1 cellular context compared by ENCODE assay signal in the genomic region with DNA sequence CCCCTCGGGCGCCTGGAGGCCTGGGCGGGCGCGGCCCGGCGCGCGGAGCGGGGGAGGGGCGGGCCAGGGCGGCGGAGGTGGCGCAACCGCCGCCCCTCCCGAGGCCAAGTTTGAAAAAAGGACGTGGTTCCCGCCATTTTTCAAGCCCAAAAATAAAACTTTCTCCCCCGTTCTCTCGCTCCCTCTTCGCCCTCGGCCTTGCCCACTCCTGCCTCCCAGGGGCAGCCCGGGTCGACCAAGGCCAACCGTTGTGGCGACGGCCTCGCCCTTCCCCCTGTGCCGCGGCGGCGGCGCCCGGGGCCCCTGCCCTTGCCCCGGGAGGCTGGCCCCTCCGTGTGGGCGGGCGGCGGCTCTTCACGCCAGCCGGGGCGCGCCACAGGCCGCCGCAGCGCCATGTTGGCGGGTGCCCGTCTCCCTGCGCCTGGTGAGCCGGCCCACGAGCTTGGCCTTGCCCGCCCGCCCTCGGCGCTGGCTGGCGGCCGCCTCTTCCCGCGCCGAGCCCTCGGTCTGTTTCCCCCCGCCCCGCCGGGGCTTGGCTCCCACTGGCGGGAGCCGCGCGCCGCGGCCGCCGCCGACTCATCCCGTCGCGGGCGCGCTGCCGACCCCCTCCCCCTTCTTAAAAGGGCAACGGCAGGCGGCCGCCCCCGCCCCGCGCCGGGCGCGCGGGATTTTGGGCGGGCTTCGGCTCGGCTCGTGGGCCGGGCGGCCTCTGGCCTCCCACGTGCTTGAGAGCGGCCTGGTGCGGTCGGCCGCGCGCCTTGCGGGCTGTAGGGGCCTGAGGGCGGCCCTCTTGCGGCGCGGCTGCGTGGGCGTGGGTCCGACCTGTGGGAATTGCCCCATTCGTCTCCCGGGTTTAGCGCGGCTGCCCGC.
TF ChIP-seq lines count a peak whose summit lies in the region.

No MANE protein-coding gene starts in this region.

TF ChIP-seq in HepG2, 621 proteins besides CTCF, POLR2A, EP300 and RAD21 (continued from another document and continues in another):
- TF ChIP-seq, protein P1, sequence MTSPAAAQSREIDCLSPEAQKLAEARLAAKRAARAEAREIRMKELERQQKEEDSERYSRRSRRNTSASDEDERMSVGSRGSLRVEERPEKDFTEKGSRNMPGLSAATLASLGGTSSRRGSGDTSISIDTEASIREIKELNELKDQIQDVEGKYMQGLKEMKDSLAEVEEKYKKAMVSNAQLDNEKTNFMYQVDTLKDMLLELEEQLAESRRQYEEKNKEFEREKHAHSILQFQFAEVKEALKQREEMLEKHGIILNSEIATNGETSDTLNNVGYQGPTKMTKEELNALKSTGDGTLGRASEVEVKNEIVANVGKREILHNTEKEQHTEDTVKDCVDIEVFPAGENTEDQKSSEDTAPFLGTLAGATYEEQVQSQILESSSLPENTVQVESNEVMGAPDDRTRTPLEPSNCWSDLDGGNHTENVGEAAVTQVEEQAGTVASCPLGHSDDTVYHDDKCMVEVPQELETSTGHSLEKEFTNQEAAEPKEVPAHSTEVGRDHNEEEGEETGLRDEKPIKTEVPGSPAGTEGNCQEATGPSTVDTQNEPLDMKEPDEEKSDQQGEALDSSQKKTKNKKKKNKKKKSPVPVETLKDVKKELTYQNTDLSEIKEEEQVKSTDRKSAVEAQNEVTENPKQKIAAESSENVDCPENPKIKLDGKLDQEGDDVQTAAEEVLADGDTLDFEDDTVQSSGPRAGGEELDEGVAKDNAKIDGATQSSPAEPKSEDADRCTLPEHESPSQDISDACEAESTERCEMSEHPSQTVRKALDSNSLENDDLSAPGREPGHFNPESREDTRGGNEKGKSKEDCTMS (CRISPR knock-in tag; conservative IDR thresholded peaks at IDR 0.05): no peak
- TF ChIP-seq ZNF615 (CRISPR knock-in tag; IDR thresholded peaks at IDR 0.05; ENCODE audit: borderline replicate concordance): no peak
- peak; percentile 70; the same call in 1 of the 2 replicates for TF ChIP-seq TMF1 (CRISPR knock-in tag; IDR thresholded peaks at IDR 0.05; ENCODE audit: low read depth)
- no peak for TF ChIP-seq HIVEP1 (CRISPR knock-in tag; IDR thresholded peaks at IDR 0.05)
- TF ChIP-seq ZNF547 (CRISPR knock-in tag; IDR thresholded peaks at IDR 0.05): no peak; the same call in 1 of the 2 replicates
- TF ChIP-seq, protein P2, sequence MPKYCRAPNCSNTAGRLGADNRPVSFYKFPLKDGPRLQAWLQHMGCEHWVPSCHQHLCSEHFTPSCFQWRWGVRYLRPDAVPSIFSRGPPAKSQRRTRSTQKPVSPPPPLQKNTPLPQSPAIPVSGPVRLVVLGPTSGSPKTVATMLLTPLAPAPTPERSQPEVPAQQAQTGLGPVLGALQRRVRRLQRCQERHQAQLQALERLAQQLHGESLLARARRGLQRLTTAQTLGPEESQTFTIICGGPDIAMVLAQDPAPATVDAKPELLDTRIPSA (CRISPR knock-in tag; IDR thresholded peaks at IDR 0.05; ENCODE audit: borderline replicate concordance): no peak
- TF ChIP-seq ZNF761 (CRISPR knock-in tag; conservative IDR thresholded peaks at IDR 0.05): no peak
- no peak for TF ChIP-seq ZBTB3 (CRISPR knock-in tag; IDR thresholded peaks at IDR 0.05; ENCODE audit: borderline replicate concordance, low read depth)
- no peak for TF ChIP-seq ZNF205 (CRISPR knock-in tag; IDR thresholded peaks at IDR 0.05)
- TF ChIP-seq, protein P3, sequence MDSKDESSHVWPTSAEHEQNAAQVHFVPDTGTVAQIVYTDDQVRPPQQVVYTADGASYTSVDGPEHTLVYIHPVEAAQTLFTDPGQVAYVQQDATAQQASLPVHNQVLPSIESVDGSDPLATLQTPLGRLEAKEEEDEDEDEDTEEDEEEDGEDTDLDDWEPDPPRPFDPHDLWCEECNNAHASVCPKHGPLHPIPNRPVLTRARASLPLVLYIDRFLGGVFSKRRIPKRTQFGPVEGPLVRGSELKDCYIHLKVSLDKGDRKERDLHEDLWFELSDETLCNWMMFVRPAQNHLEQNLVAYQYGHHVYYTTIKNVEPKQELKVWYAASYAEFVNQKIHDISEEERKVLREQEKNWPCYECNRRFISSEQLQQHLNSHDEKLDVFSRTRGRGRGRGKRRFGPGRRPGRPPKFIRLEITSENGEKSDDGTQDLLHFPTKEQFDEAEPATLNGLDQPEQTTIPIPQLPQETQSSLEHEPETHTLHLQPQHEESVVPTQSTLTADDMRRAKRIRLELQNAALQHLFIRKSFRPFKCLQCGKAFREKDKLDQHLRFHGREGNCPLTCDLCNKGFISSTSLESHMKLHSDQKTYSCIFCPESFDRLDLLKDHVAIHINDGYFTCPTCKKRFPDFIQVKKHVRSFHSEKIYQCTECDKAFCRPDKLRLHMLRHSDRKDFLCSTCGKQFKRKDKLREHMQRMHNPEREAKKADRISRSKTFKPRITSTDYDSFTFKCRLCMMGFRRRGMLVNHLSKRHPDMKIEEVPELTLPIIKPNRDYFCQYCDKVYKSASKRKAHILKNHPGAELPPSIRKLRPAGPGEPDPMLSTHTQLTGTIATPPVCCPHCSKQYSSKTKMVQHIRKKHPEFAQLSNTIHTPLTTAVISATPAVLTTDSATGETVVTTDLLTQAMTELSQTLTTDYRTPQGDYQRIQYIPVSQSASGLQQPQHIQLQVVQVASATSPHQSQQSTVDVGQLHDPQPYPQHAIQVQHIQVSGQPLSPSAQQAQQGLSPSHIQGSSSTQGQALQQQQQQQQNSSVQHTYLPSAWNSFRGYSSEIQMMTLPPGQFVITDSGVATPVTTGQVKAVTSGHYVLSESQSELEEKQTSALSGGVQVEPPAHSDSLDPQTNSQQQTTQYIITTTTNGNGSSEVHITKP (CRISPR knock-in tag; IDR thresholded peaks at IDR 0.05; ENCODE audit: low read depth): no peak
- TF ChIP-seq ZNF720 (CRISPR knock-in tag; IDR thresholded peaks at IDR 0.05): no peak
- no peak for TF ChIP-seq AHR (CRISPR knock-in tag; IDR thresholded peaks at IDR 0.05)
- TF ChIP-seq ZNF644 (CRISPR knock-in tag; IDR thresholded peaks at IDR 0.05; ENCODE audit: low read depth): no peak
- TF ChIP-seq KDM5A (IDR thresholded peaks at IDR 0.05; ENCODE audit: borderline replicate concordance, low read length): no peak
- TF ChIP-seq ZNF446 (CRISPR knock-in tag; IDR thresholded peaks at IDR 0.05): peak; percentile 53; the same call in 1 of the 2 replicates
- TF ChIP-seq ETV6 (CRISPR knock-in tag; conservative IDR thresholded peaks at IDR 0.05): no peak
- no peak; the same call in 1 of the 2 replicates for TF ChIP-seq ZNF138 (CRISPR knock-in tag; IDR thresholded peaks at IDR 0.05; ENCODE audit: low read depth)
- TF ChIP-seq DNMT1 (CRISPR knock-in tag; IDR thresholded peaks at IDR 0.05): no peak
- no peak for TF ChIP-seq RARA (CRISPR knock-in tag; IDR thresholded peaks at IDR 0.05)
- no peak for TF ChIP-seq EED (CRISPR knock-in tag; IDR thresholded peaks at IDR 0.05)
- TF ChIP-seq ZNF772 (CRISPR knock-in tag; IDR thresholded peaks at IDR 0.05): no peak
- no peak for TF ChIP-seq ZNF282 (IDR thresholded peaks at IDR 0.05; ENCODE audit: partially characterized antibody)
- TF ChIP-seq, protein P4, sequence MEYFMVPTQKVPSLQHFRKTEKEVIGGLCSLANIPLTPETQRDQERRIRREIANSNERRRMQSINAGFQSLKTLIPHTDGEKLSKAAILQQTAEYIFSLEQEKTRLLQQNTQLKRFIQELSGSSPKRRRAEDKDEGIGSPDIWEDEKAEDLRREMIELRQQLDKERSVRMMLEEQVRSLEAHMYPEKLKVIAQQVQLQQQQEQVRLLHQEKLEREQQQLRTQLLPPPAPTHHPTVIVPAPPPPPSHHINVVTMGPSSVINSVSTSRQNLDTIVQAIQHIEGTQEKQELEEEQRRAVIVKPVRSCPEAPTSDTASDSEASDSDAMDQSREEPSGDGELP (IDR thresholded peaks at IDR 0.05; ENCODE audit: borderline replicate concordance, low read depth): no peak
- TF ChIP-seq, protein P5, sequence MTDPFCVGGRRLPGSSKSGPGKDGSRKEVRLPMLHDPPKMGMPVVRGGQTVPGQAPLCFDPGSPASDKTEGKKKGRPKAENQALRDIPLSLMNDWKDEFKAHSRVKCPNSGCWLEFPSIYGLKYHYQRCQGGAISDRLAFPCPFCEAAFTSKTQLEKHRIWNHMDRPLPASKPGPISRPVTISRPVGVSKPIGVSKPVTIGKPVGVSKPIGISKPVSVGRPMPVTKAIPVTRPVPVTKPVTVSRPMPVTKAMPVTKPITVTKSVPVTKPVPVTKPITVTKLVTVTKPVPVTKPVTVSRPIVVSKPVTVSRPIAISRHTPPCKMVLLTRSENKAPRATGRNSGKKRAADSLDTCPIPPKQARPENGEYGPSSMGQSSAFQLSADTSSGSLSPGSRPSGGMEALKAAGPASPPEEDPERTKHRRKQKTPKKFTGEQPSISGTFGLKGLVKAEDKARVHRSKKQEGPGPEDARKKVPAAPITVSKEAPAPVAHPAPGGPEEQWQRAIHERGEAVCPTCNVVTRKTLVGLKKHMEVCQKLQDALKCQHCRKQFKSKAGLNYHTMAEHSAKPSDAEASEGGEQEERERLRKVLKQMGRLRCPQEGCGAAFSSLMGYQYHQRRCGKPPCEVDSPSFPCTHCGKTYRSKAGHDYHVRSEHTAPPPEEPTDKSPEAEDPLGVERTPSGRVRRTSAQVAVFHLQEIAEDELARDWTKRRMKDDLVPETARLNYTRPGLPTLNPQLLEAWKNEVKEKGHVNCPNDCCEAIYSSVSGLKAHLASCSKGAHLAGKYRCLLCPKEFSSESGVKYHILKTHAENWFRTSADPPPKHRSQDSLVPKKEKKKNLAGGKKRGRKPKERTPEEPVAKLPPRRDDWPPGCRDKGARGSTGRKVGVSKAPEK (CRISPR knock-in tag; IDR thresholded peaks at IDR 0.05; ENCODE audit: borderline replicate concordance): no peak
- TF ChIP-seq MYC (CRISPR knock-in tag; IDR thresholded peaks at IDR 0.05; ENCODE audit: borderline replicate concordance): no peak; the same call in 1 of the 2 replicates
- TF ChIP-seq THAP11 (CRISPR knock-in tag; IDR thresholded peaks at IDR 0.05): no peak; the same call in 1 of the 2 replicates
- TF ChIP-seq, protein P6, sequence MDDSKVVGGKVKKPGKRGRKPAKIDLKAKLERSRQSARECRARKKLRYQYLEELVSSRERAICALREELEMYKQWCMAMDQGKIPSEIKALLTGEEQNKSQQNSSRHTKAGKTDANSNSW (CRISPR knock-in tag; IDR thresholded peaks at IDR 0.05; ENCODE audit: borderline replicate concordance): no peak
- 0 out of 2 replicates have a peak, but pooled peaks have one; percentile 23 for TF ChIP-seq SRY (CRISPR knock-in tag; IDR thresholded peaks at IDR 0.05)
- TF ChIP-seq U2AF1 (optimal IDR thresholded peaks at IDR 0.05; ENCODE audit: low read depth, low read length): no peak
- TF ChIP-seq NR2C2 (CRISPR knock-in tag; IDR thresholded peaks at IDR 0.05; ENCODE audit: borderline replicate concordance): peak; percentile 24; the same call in 1 of the 2 replicates
- TF ChIP-seq MATR3 (CRISPR knock-in tag; IDR thresholded peaks at IDR 0.05): no peak
- TF ChIP-seq, protein P7, sequence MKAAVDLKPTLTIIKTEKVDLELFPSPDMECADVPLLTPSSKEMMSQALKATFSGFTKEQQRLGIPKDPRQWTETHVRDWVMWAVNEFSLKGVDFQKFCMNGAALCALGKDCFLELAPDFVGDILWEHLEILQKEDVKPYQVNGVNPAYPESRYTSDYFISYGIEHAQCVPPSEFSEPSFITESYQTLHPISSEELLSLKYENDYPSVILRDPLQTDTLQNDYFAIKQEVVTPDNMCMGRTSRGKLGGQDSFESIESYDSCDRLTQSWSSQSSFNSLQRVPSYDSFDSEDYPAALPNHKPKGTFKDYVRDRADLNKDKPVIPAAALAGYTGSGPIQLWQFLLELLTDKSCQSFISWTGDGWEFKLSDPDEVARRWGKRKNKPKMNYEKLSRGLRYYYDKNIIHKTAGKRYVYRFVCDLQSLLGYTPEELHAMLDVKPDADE (CRISPR knock-in tag; IDR thresholded peaks at IDR 0.05): peak; percentile 84; the same call in 1 of the 2 replicates
- TF ChIP-seq, protein P8, sequence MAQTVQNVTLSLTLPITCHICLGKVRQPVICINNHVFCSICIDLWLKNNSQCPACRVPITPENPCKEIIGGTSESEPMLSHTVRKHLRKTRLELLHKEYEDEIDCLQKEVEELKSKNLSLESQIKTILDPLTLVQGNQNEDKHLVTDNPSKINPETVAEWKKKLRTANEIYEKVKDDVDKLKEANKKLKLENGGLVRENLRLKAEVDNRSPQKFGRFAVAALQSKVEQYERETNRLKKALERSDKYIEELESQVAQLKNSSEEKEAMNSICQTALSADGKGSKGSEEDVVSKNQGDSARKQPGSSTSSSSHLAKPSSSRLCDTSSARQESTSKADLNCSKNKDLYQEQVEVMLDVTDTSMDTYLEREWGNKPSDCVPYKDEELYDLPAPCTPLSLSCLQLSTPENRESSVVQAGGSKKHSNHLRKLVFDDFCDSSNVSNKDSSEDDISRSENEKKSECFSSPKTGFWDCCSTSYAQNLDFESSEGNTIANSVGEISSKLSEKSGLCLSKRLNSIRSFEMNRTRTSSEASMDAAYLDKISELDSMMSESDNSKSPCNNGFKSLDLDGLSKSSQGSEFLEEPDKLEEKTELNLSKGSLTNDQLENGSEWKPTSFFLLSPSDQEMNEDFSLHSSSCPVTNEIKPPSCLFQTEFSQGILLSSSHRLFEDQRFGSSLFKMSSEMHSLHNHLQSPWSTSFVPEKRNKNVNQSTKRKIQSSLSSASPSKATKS (CRISPR knock-in tag; IDR thresholded peaks at IDR 0.05): no peak
- no peak for TF ChIP-seq SMAD9 (CRISPR knock-in tag; IDR thresholded peaks at IDR 0.05)
- TF ChIP-seq ZBTB21 (CRISPR knock-in tag; IDR thresholded peaks at IDR 0.05): no peak
- TF ChIP-seq, protein P9, sequence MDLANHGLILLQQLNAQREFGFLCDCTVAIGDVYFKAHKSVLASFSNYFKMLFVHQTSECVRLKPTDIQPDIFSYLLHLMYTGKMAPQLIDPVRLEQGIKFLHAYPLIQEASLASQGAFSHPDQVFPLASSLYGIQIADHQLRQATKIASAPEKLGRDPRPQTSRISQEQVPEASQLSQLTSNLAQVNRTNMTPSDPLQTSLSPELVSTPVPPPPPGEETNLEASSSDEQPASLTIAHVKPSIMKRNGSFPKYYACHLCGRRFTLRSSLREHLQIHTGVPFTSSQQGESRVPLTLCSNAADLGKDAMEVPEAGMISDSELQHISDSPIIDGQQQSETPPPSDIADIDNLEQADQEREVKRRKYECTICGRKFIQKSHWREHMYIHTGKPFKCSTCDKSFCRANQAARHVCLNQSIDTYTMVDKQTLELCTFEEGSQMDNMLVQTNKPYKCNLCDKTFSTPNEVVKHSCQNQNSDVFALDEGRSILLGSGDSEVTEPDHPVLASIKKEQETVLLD (CRISPR knock-in tag; IDR thresholded peaks at IDR 0.05; ENCODE audit: low read depth): peak; percentile 65; the same call in 1 of the 2 replicates
- TF ChIP-seq, protein P10, sequence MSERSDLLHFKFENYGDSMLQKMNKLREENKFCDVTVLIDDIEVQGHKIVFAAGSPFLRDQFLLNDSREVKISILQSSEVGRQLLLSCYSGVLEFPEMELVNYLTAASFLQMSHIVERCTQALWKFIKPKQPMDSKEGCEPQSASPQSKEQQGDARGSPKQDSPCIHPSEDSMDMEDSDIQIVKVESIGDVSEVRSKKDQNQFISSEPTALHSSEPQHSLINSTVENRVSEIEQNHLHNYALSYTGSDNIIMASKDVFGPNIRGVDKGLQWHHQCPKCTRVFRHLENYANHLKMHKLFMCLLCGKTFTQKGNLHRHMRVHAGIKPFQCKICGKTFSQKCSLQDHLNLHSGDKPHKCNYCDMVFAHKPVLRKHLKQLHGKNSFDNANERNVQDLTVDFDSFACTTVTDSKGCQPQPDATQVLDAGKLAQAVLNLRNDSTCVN (CRISPR knock-in tag; IDR thresholded peaks at IDR 0.05; ENCODE audit: borderline replicate concordance): no peak
- no peak for TF ChIP-seq ZNF768 (CRISPR knock-in tag; IDR thresholded peaks at IDR 0.05)
- TF ChIP-seq RAD51 (IDR thresholded peaks at IDR 0.05; ENCODE audit: borderline replicate concordance): no peak
- peak; percentile 62; the same call in 1 of the 2 replicates for TF ChIP-seq NKX3-1 (CRISPR knock-in tag; IDR thresholded peaks at IDR 0.05)
- no peak for TF ChIP-seq RXRA (CRISPR knock-in tag; IDR thresholded peaks at IDR 0.05)
- no peak for TF ChIP-seq ZNF335 (CRISPR knock-in tag; IDR thresholded peaks at IDR 0.05)
- TF ChIP-seq PCBP2 (optimal IDR thresholded peaks at IDR 0.05; ENCODE audit: low read depth, low read length, poor library complexity, severe bottlenecking): no peak
